ENCODE assay signal across 11 cellular contexts in genomic region chr22:25749420-25750169, GRCh38. TPM values are rescaled to one million over a fixed set of nuclear protein-coding genes. Genes with fewer than 3 reads are reported as not detected.
DNase-seq lines count a peak whose midpoint lies in the region; ATAC-seq, FAIRE-seq and TF ChIP-seq lines count a peak whose summit lies in the region.
"Had no signal": no experiment of that assay in that cellular context is flagged by ENCODE, and none has a peak within 500 bp of the region (broad histone marks: within the 10 kb centered on the region; RNA-seq: fewer than 3 reads in every experiment).

No MANE protein-coding gene starts in this region.

- CTCF ChIA-PET in A549 (lab: Yijun Ruan, JAX), result interaction anchor here (1.5 kb wide), 1 partner anchor 23 kb away, joined by 4 read pairs; no protein-coding TSS in a partner anchor

- no peaks in the 10 kb centered on the region for H3K9me3 Mint-ChIP-seq in dendritic cell treated with granulocyte-macrophage colony-stimulating factor and Interleukin-4, amounts not matched to agents 40 ng/mL and 50 ng/mL, for 4 days

- H3K27ac ChIP-seq in A549, result peak overlapping the region; percentile 21 to 80; a peak in 2 of 6 replicates
- no peak overlapping the region for H3K27ac ChIP-seq in substantia nigra (ENCODE audit: low read depth, low read length, poor library complexity, severe bottlenecking)
- H3K27ac ChIP-seq: esophagus squamous epithelium had no signal

- TF ChIP-seq POLR2A in A549 (IDR thresholded peaks at IDR 0.05; ENCODE audit: low read length), result no peak

- peaks cover 47% of the 10 kb centered on the region for H3K4me1 ChIP-seq in A549
- H3K4me1 ChIP-seq: esophagus squamous epithelium had no signal

- intact Hi-C loops in dendritic cell treated with granulocyte-macrophage colony-stimulating factor and Interleukin-4, amounts not matched to agents 40 ng/mL and 50 ng/mL, for 4 days (cut with micrococcal nuclease), result no loop called here

- peaks cover 60% of the 10 kb centered on the region for H3K4me1 Mint-ChIP-seq in dendritic cell treated with granulocyte-macrophage colony-stimulating factor and Interleukin-4, amounts not matched to agents 40 ng/mL and 50 ng/mL, for 4 days (ENCODE audit: low read depth)

- DNase-seq in A549 (ENCODE audit: low read depth in 1 of 2, low spot score in 1 of 2) (no peak), NCI-H446 (lab: John Stamatoyannopoulos, UW) (no peak), substantia nigra (lab: John Stamatoyannopoulos, UW) (no peak)
- DNase-seq: esophagus squamous epithelium, NCI-H774, occipital lobe had no signal

- no peak overlapping the region for H3K4me3 ChIP-seq in A549
- H3K4me3 ChIP-seq: esophagus squamous epithelium had no signal

- no peaks in the 10 kb centered on the region for H3K9me3 ChIP-seq in A549
- H3K9me3 ChIP-seq: esophagus squamous epithelium had no signal

- H3K4me3 Mint-ChIP-seq in dendritic cell treated with granulocyte-macrophage colony-stimulating factor and Interleukin-4, amounts not matched to agents 40 ng/mL and 50 ng/mL, for 4 days, result no peak overlapping the region

- H3K27me3 Mint-ChIP-seq in dendritic cell treated with granulocyte-macrophage colony-stimulating factor and Interleukin-4, amounts not matched to agents 40 ng/mL and 50 ng/mL, for 4 days, result peaks cover 31% of the 10 kb centered on the region

- peak overlapping the region; percentile 77 for H3K27ac Mint-ChIP-seq in dendritic cell treated with granulocyte-macrophage colony-stimulating factor and Interleukin-4, amounts not matched to agents 40 ng/mL and 50 ng/mL, for 4 days

- no peak for TF ChIP-seq RAD21 in A549 (conservative IDR thresholded peaks at IDR 0.05 in 1 of 2, IDR thresholded peaks at IDR 0.05 in 1 of 2)

- ATAC-seq in A549 (no peak), GM18502 (IDR thresholded peaks at IDR 0.05; ENCODE audit: poor library complexity, unreplicated experiment) (peak; percentile 60), HG03565 (IDR thresholded peaks at IDR 0.05; ENCODE audit: unreplicated experiment) (peak; percentile 65), GM21423 (IDR thresholded peaks at IDR 0.05; ENCODE audit: unreplicated experiment) (no peak), HG03460 (IDR thresholded peaks at IDR 0.05; ENCODE audit: unreplicated experiment) (no peak)

- WGBS in A549 (ENCODE audit: missing lambda C conversion rate), result 84% methylated on average over 7 of the region's 10 CpGs

- no peak for FAIRE-seq in A549 (lab: Jason Lieb, UNC)

- POLR2A ChIA-PET in A549 (lab: Yijun Ruan, JAX), result no interaction called here

- TF ChIP-seq EP300 in A549 (IDR thresholded peaks at IDR 0.05), result no peak

- TF ChIP-seq CTCF in A549 (IDR thresholded peaks at IDR 0.05), result no peak

- no peak overlapping the region for H3K4me2 ChIP-seq in A549

- H3K36me3 Mint-ChIP-seq in dendritic cell treated with granulocyte-macrophage colony-stimulating factor and Interleukin-4, amounts not matched to agents 40 ng/mL and 50 ng/mL, for 4 days (ENCODE audit: low read depth), result no peaks in the 10 kb centered on the region

TF ChIP-seq in A549, 52 proteins besides CTCF, POLR2A, EP300 and RAD21:
- TF ChIP-seq PHF8 (IDR thresholded peaks at IDR 0.05; ENCODE audit: borderline replicate concordance, low read depth), result no peak
- no peak for TF ChIP-seq NR3C1 (IDR thresholded peaks at IDR 0.05)
- no peak for TF ChIP-seq KDM1A (IDR thresholded peaks at IDR 0.05; ENCODE audit: low read depth)
- TF ChIP-seq JUNB (IDR thresholded peaks at IDR 0.05), result no peak
- no peak for TF ChIP-seq CHD4 (IDR thresholded peaks at IDR 0.05; ENCODE audit: borderline replicate concordance)
- no peak for TF ChIP-seq HOXB13 (CRISPR knock-in tag; IDR thresholded peaks at IDR 0.05; ENCODE audit: low read depth)
- TF ChIP-seq MYC (IDR thresholded peaks at IDR 0.05; ENCODE audit: borderline replicate concordance, low read length), result no peak
- no peak for TF ChIP-seq RNF2 (IDR thresholded peaks at IDR 0.05; ENCODE audit: borderline replicate concordance, low read depth)
- no peak for TF ChIP-seq KDM5A (IDR thresholded peaks at IDR 0.05)
- no peak for TF ChIP-seq RARB (CRISPR knock-in tag; IDR thresholded peaks at IDR 0.05)
- TF ChIP-seq HOXB5 (CRISPR knock-in tag; IDR thresholded peaks at IDR 0.05), result no peak
- TF ChIP-seq EHF (CRISPR knock-in tag; IDR thresholded peaks at IDR 0.05), result no peak
- no peak for TF ChIP-seq FOSL2 (IDR thresholded peaks at IDR 0.05)
- TF ChIP-seq FOSL2 (CRISPR knock-in tag; IDR thresholded peaks at IDR 0.05), result no peak
- no peak for TF ChIP-seq GATA3 (IDR thresholded peaks at IDR 0.05; ENCODE audit: borderline replicate concordance)
- TF ChIP-seq HDAC2 (IDR thresholded peaks at IDR 0.05), result no peak
- TF ChIP-seq TFCP2L1 (CRISPR knock-in tag; IDR thresholded peaks at IDR 0.05), result no peak
- no peak for TF ChIP-seq USF2 (IDR thresholded peaks at IDR 0.05)
- no peak for TF ChIP-seq HMGXB4 (CRISPR knock-in tag; IDR thresholded peaks at IDR 0.05; ENCODE audit: borderline replicate concordance)
- no peak for TF ChIP-seq PBX3 (IDR thresholded peaks at IDR 0.05)
- TF ChIP-seq HES2 (IDR thresholded peaks at IDR 0.05), result no peak

RNA-seq across cellular contexts. Expression of gene MYO18B, which starts 7.6 kb away (rescaled TPM):
- polyA plus RNA-seq in A549 (2011; rRNA removed) (0.01 TPM in 2 replicates), A549 (2017; fragmentation: RNase III; extraction: RNeasy Plus Mini Kit Qiagen cat#74134 plus additional on column Dnase treatment) (0.01 to 0.05 TPM in 2 of 3 replicates, not detected in the other)
- polyA plus RNA-seq in A549 (2012; cell fraction: cytosol; rRNA removed), result under 0.01 TPM in 1 of 2 replicates, not detected in the other
- 0.01 and 0.11 TPM in 2 replicates for polyA plus RNA-seq in A549 (2012; cell fraction: nucleus; rRNA removed)
- 0.04 and 0.05 TPM in 2 replicates for polyA minus RNA-seq in A549 (2011; rRNA and poly(A)+ RNA removed)

Comparison
In these comparisons a context has a peak if more than half of its experiments do, and no peak if none do; other contexts are left out.
1. ATAC-seq: peak in GM18502 (single experiment) and HG03565 (single experiment); none in A549 (0 of 2), GM21423 (single experiment) and HG03460 (single experiment).